In genomic region chr1:227805606-227806197, GRCh38 we compare ENCODE assay signal across 1 cellular context.
TF ChIP-seq lines count a peak whose summit lies in the region.

No MANE protein-coding gene starts in this region.

TF ChIP-seq in SK-N-SH, 30 proteins besides CTCF, POLR2A, EP300 and RAD21:
- TF ChIP-seq MEF2A (IDR thresholded peaks at IDR 0.05; ENCODE audit: borderline replicate concordance, low read depth) (no peak), FOSL2 (IDR thresholded peaks at IDR 0.05; ENCODE audit: borderline replicate concordance, low read depth) (peak; percentile 58; the same call in 1 of the 2 replicates), NFIC (IDR thresholded peaks at IDR 0.05; ENCODE audit: borderline replicate concordance) (peak; percentile 68; the same call in 1 of the 2 replicates), USF1 (IDR thresholded peaks at IDR 0.05; ENCODE audit: borderline replicate concordance, low read depth) (no peak), JUND (IDR thresholded peaks at IDR 0.05) (peak; percentile 38), TEAD4 (IDR thresholded peaks at IDR 0.05; ENCODE audit: borderline replicate concordance, insufficient read depth) (peak; percentile 7; the same call in 1 of the 2 replicates), TCF12 (IDR thresholded peaks at IDR 0.05) (peak; percentile 77), PBX3 (IDR thresholded peaks at IDR 0.05) (peak; percentile 51; the same call in 1 of the 2 replicates), FOXM1 (IDR thresholded peaks at IDR 0.05; ENCODE audit: low read depth) (no peak), RXRA (IDR thresholded peaks at IDR 0.05; ENCODE audit: borderline replicate concordance, low read depth) (peak; percentile 62; the same call in 1 of the 2 replicates)
- TF ChIP-seq, protein P1, sequence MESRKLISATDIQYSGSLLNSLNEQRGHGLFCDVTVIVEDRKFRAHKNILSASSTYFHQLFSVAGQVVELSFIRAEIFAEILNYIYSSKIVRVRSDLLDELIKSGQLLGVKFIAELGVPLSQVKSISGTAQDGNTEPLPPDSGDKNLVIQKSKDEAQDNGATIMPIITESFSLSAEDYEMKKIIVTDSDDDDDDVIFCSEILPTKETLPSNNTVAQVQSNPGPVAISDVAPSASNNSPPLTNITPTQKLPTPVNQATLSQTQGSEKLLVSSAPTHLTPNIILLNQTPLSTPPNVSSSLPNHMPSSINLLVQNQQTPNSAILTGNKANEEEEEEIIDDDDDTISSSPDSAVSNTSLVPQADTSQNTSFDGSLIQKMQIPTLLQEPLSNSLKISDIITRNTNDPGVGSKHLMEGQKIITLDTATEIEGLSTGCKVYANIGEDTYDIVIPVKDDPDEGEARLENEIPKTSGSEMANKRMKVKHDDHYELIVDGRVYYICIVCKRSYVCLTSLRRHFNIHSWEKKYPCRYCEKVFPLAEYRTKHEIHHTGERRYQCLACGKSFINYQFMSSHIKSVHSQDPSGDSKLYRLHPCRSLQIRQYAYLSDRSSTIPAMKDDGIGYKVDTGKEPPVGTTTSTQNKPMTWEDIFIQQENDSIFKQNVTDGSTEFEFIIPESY (IDR thresholded peaks at IDR 0.05; ENCODE audit: borderline replicate concordance, low read depth), result no peak
- TF ChIP-seq, protein P2, sequence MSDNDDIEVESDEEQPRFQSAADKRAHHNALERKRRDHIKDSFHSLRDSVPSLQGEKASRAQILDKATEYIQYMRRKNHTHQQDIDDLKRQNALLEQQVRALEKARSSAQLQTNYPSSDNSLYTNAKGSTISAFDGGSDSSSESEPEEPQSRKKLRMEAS (IDR thresholded peaks at IDR 0.05; ENCODE audit: low read depth), result 0 out of 2 replicates have a peak, but pooled peaks have one; percentile 49
- TF ChIP-seq, protein P3, sequence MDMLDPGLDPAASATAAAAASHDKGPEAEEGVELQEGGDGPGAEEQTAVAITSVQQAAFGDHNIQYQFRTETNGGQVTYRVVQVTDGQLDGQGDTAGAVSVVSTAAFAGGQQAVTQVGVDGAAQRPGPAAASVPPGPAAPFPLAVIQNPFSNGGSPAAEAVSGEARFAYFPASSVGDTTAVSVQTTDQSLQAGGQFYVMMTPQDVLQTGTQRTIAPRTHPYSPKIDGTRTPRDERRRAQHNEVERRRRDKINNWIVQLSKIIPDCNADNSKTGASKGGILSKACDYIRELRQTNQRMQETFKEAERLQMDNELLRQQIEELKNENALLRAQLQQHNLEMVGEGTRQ (IDR thresholded peaks at IDR 0.05; ENCODE audit: borderline replicate concordance, low read depth, low read length), result no peak
